26 cellular contexts compared by ENCODE assay signal in the genomic region with DNA sequence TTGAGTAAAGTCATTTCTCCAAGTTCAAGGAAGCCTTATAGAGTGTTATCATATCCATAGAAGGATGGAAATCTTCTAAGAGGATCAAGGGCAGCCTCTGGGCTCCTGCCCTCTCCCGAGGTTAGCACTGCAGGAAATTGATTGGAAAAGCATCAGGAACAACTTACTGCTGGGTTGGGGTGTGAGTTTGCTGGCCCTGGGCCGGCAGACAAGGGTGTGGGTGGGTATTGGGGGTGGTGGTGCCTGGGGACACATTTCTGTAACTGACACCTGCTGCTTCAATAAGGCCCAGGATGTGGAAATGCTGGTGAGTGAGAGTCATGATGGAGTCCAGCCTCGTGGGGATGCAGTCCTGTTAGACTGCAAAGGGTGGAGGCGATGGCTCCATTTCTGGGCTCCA. TPM values are rescaled to one million over a fixed set of nuclear protein-coding genes. Genes with fewer than 3 reads are reported as not detected.
DNase-seq lines count a peak whose midpoint lies in the region; ATAC-seq lines count a peak whose summit lies in the region.
"Had no signal": no experiment of that assay in that cellular context is flagged by ENCODE, and none has a peak within 500 bp of the region (broad histone marks: within the 10 kb centered on the region; RNA-seq: fewer than 3 reads in every experiment).

No MANE protein-coding gene starts in this region.

- no peaks in the 10 kb centered on the region for H3K9me3 Mint-ChIP-seq in activated CD4-positive, alpha-beta T cell treated with anti-CD3 and anti-CD28 coated beads, Interleukin-2, amount 10 ng/mL, durations not matched to agents 24 days and 14 days
- no peaks in the 10 kb centered on the region for H3K9me3 Mint-ChIP-seq in activated CD8-positive, alpha-beta T cell treated with anti-CD3 and anti-CD28 coated beads, Interleukin-2, amount 10 ng/mL, durations not matched to agents 7 days and 5 days (ENCODE audit: insufficient read depth)
- no peaks in the 10 kb centered on the region for H3K9me3 Mint-ChIP-seq in activated naive CD8-positive, alpha-beta T cell treated with anti-CD3 and anti-CD28 coated beads, Interleukin-2, amount 50 U/mL, for 24 hours
- no peaks in the 10 kb centered on the region for H3K9me3 Mint-ChIP-seq in stimulated activated effector memory CD8-positive, alpha-beta T cell treated with anti-CD3 and anti-CD28 coated beads, Interleukin-12 subunit alpha, Interleukin-12 subunit beta, amount 100 ng/mL, for 72 hours
- H3K9me3 Mint-ChIP-seq: CD4-positive, CD25-positive, alpha-beta regulatory T cell had no signal

- POLR2A ChIA-PET in activated CD8-positive, alpha-beta T cell treated with anti-CD3 and anti-CD28 coated beads, Interleukin-2, amount 10 ng/mL, durations not matched to agents 7 days and 5 days (lab: Charles Lee), result no interaction called here

- CTCF ChIA-PET in activated CD8-positive, alpha-beta T cell treated with anti-CD3 and anti-CD28 coated beads, Interleukin-2, amount 10 ng/mL, durations not matched to agents 7 days and 5 days (lab: Charles Lee), result interaction anchor here (0.9 to 2.5 kb wide), 2 partner anchors 16 to 100 kb away, joined by 3 to 8 read pairs; no protein-coding TSS in a partner anchor

- H3K36me3 Mint-ChIP-seq in activated CD4-positive, alpha-beta T cell treated with anti-CD3 and anti-CD28 coated beads, Interleukin-2, amount 10 ng/mL, durations not matched to agents 24 days and 14 days (ENCODE audit: low read depth), result peaks cover 29% of the 10 kb centered on the region
- H3K36me3 Mint-ChIP-seq in activated CD8-positive, alpha-beta T cell treated with anti-CD3 and anti-CD28 coated beads, Interleukin-2, amount 10 ng/mL, durations not matched to agents 7 days and 5 days (ENCODE audit: low read depth), result no peaks in the 10 kb centered on the region
- peaks cover 20% of the 10 kb centered on the region for H3K36me3 Mint-ChIP-seq in activated naive CD8-positive, alpha-beta T cell treated with anti-CD3 and anti-CD28 coated beads, Interleukin-2, amount 50 U/mL, for 24 hours (ENCODE audit: low read depth)
- H3K36me3 Mint-ChIP-seq in stimulated activated effector memory CD8-positive, alpha-beta T cell treated with anti-CD3 and anti-CD28 coated beads, Interleukin-12 subunit alpha, Interleukin-12 subunit beta, amount 100 ng/mL, for 72 hours, result peaks cover 34% of the 10 kb centered on the region
- H3K36me3 Mint-ChIP-seq: CD4-positive, CD25-positive, alpha-beta regulatory T cell had no signal

- no peak for DNase-seq in activated CD4-positive, alpha-beta T cell treated with anti-CD3 and anti-CD28 coated beads, Interleukin-2, amount 10 ng/mL, durations not matched to agents 24 days and 14 days
- DNase-seq in activated CD4-positive, alpha-beta T cell treated with anti-CD3 and anti-CD28 coated beads for 1 hour, result no peak
- DNase-seq in activated CD8-positive, alpha-beta T cell treated with anti-CD3 and anti-CD28 coated beads, Interleukin-2, amount 10 ng/mL, durations not matched to agents 7 days and 5 days, result no peak
- no peak for DNase-seq in activated naive CD8-positive, alpha-beta T cell treated with anti-CD3 and anti-CD28 coated beads, Interleukin-2, amount 50 U/mL, for 24 hours
- DNase-seq in stimulated activated effector memory CD8-positive, alpha-beta T cell treated with anti-CD3 and anti-CD28 coated beads, Interleukin-12 subunit alpha, Interleukin-12 subunit beta, amount 100 ng/mL, for 72 hours (ENCODE audit: low spot score in 2 of 2), result no peak
- DNase-seq in NK-92 (lab: John Stamatoyannopoulos, UW; ENCODE audit: unreplicated experiment) (no peak), NCI-H1092 (lab: John Stamatoyannopoulos, UW) (no peak)
- DNase-seq: CD4-positive, CD25-positive, alpha-beta regulatory T cell; Kasumi-1; MV-4-11; NCI-H1105 treated with DMSO at 0.1 percent for 48 hours; NCI-H146; NCI-H1930; NCI-H2107; NCI-H446 treated with DMSO at 0.1 percent for 48 hours; NCI-H526; NCI-H82; PC-9 had no signal

- no peak overlapping the region for H3K4me3 Mint-ChIP-seq in activated CD4-positive, alpha-beta T cell treated with anti-CD3 and anti-CD28 coated beads, Interleukin-2, amount 10 ng/mL, durations not matched to agents 24 days and 14 days
- no peak overlapping the region for H3K4me3 Mint-ChIP-seq in activated CD8-positive, alpha-beta T cell treated with anti-CD3 and anti-CD28 coated beads, Interleukin-2, amount 10 ng/mL, durations not matched to agents 7 days and 5 days
- no peak overlapping the region for H3K4me3 Mint-ChIP-seq in activated naive CD8-positive, alpha-beta T cell treated with anti-CD3 and anti-CD28 coated beads, Interleukin-2, amount 50 U/mL, for 24 hours
- H3K4me3 Mint-ChIP-seq in stimulated activated effector memory CD8-positive, alpha-beta T cell treated with anti-CD3 and anti-CD28 coated beads, Interleukin-12 subunit alpha, Interleukin-12 subunit beta, amount 100 ng/mL, for 72 hours, result no peak overlapping the region
- H3K4me3 Mint-ChIP-seq: CD4-positive, CD25-positive, alpha-beta regulatory T cell had no signal

- no peaks in the 10 kb centered on the region for H3K27me3 Mint-ChIP-seq in activated CD4-positive, alpha-beta T cell treated with anti-CD3 and anti-CD28 coated beads, Interleukin-2, amount 10 ng/mL, durations not matched to agents 24 days and 14 days
- no peaks in the 10 kb centered on the region for H3K27me3 Mint-ChIP-seq in activated CD8-positive, alpha-beta T cell treated with anti-CD3 and anti-CD28 coated beads, Interleukin-2, amount 10 ng/mL, durations not matched to agents 7 days and 5 days (ENCODE audit: low read depth)
- H3K27me3 Mint-ChIP-seq in activated naive CD8-positive, alpha-beta T cell treated with anti-CD3 and anti-CD28 coated beads, Interleukin-2, amount 50 U/mL, for 24 hours, result no peaks in the 10 kb centered on the region
- H3K27me3 Mint-ChIP-seq: CD4-positive, CD25-positive, alpha-beta regulatory T cell had no signal

- peak overlapping the region; percentile 89 for H3K27ac Mint-ChIP-seq in activated CD4-positive, alpha-beta T cell treated with anti-CD3 and anti-CD28 coated beads, Interleukin-2, amount 10 ng/mL, durations not matched to agents 24 days and 14 days
- H3K27ac Mint-ChIP-seq in activated CD8-positive, alpha-beta T cell treated with anti-CD3 and anti-CD28 coated beads, Interleukin-2, amount 10 ng/mL, durations not matched to agents 7 days and 5 days, result peak overlapping the region; percentile 57
- H3K27ac Mint-ChIP-seq in activated naive CD8-positive, alpha-beta T cell treated with anti-CD3 and anti-CD28 coated beads, Interleukin-2, amount 50 U/mL, for 24 hours, result peak overlapping the region; percentile 48
- peak overlapping the region; percentile 94 for H3K27ac Mint-ChIP-seq in stimulated activated effector memory CD8-positive, alpha-beta T cell treated with anti-CD3 and anti-CD28 coated beads, Interleukin-12 subunit alpha, Interleukin-12 subunit beta, amount 100 ng/mL, for 72 hours

- H3K4me1 Mint-ChIP-seq in activated CD4-positive, alpha-beta T cell treated with anti-CD3 and anti-CD28 coated beads, Interleukin-2, amount 10 ng/mL, durations not matched to agents 24 days and 14 days, result peaks cover 79% of the 10 kb centered on the region
- peaks cover 71% of the 10 kb centered on the region for H3K4me1 Mint-ChIP-seq in activated CD8-positive, alpha-beta T cell treated with anti-CD3 and anti-CD28 coated beads, Interleukin-2, amount 10 ng/mL, durations not matched to agents 7 days and 5 days (ENCODE audit: low read depth)
- peaks cover 82% of the 10 kb centered on the region for H3K4me1 Mint-ChIP-seq in activated naive CD8-positive, alpha-beta T cell treated with anti-CD3 and anti-CD28 coated beads, Interleukin-2, amount 50 U/mL, for 24 hours
- H3K4me1 Mint-ChIP-seq in stimulated activated effector memory CD8-positive, alpha-beta T cell treated with anti-CD3 and anti-CD28 coated beads, Interleukin-12 subunit alpha, Interleukin-12 subunit beta, amount 100 ng/mL, for 72 hours, result peaks cover 86% of the 10 kb centered on the region

- ATAC-seq in activated CD8-positive, alpha-beta T cell treated with anti-CD3 and anti-CD28 coated beads, Interleukin-2, amount 10 ng/mL, durations not matched to agents 7 days and 5 days, result no peak
- ATAC-seq in activated naive CD8-positive, alpha-beta T cell treated with anti-CD3 and anti-CD28 coated beads, Interleukin-2, amount 50 U/mL, for 24 hours, result no peak
- ATAC-seq in stimulated activated effector memory CD8-positive, alpha-beta T cell treated with anti-CD3 and anti-CD28 coated beads, Interleukin-12 subunit alpha, Interleukin-12 subunit beta, amount 100 ng/mL, for 72 hours, result no peak
- no peak for ATAC-seq in HG03439 (IDR thresholded peaks at IDR 0.05; ENCODE audit: unreplicated experiment)
- ATAC-seq: HCT116, K562, Right ventricle myocardium inferior had no signal

- intact Hi-C loops in activated CD4-positive, alpha-beta T cell treated with anti-CD3 and anti-CD28 coated beads, Interleukin-2, amount 10 ng/mL, durations not matched to agents 24 days and 14 days (cut with micrococcal nuclease), result no loop called here

RNA-seq across cellular contexts. Expression of a gene that starts 5.5 kb away (rescaled TPM):
- total RNA-seq in activated CD4-positive, alpha-beta T cell treated with anti-CD3 and anti-CD28 coated beads, Interleukin-2, amount 10 ng/mL, durations not matched to agents 24 days and 14 days, result 1,084 and 1,122 TPM in 2 replicates
- under 1 TPM; 0.55 to 0.61 TPM for total RNA-seq in activated CD8-positive, alpha-beta T cell treated with anti-CD3 and anti-CD28 coated beads, Interleukin-2, amount 10 ng/mL, durations not matched to agents 7 days and 5 days
- total RNA-seq: CD4-positive, CD25-positive, alpha-beta regulatory T cell; PC-9; Right ventricle myocardium inferior had no signal

RNA-seq across cellular contexts. Expression of a gene that starts 18.6 kb away (rescaled TPM):
- 67.7 and 71.3 TPM in 2 replicates for total RNA-seq in activated CD4-positive, alpha-beta T cell treated with anti-CD3 and anti-CD28 coated beads, Interleukin-2, amount 10 ng/mL, durations not matched to agents 24 days and 14 days
- total RNA-seq in activated CD8-positive, alpha-beta T cell treated with anti-CD3 and anti-CD28 coated beads, Interleukin-2, amount 10 ng/mL, durations not matched to agents 7 days and 5 days, result not detected
- total RNA-seq: CD4-positive, CD25-positive, alpha-beta regulatory T cell; H4; K562; M059J; PC-9; Right ventricle myocardium inferior; RPMI7951; SJSA1 had no signal

Comparison
In these comparisons a context has a peak if more than half of its experiments do, and no peak if none do; other contexts are left out.
1. RNA of a gene that starts 5.5 kb away (total RNA-seq): 1,084 to 1,122 TPM in activated CD4-positive, alpha-beta T cell treated with anti-CD3 and anti-CD28 coated beads, Interleukin-2, amount 10 ng/mL, durations not matched to agents 24 days and 14 days; 0.55 to 0.61 TPM in activated CD8-positive, alpha-beta T cell treated with anti-CD3 and anti-CD28 coated beads, Interleukin-2, amount 10 ng/mL, durations not matched to agents 7 days and 5 days; every median in the first group is over 100 times any median in the second.
2. RNA of a gene that starts 18.6 kb away (total RNA-seq): 67.7 to 71.3 TPM in activated CD4-positive, alpha-beta T cell treated with anti-CD3 and anti-CD28 coated beads, Interleukin-2, amount 10 ng/mL, durations not matched to agents 24 days and 14 days; not detected in activated CD8-positive, alpha-beta T cell treated with anti-CD3 and anti-CD28 coated beads, Interleukin-2, amount 10 ng/mL, durations not matched to agents 7 days and 5 days; every median in the first group is over 10 times any median in the second.
3. Peak in every context shown above with its lines, with median percentiles within 50 percentile points of each other: H3K27ac Mint-ChIP-seq.